Comparison of ENCODE assay signal across 8 cellular contexts in genomic region chr21:33924079-33924765, GRCh38. TPM values are rescaled to one million over a fixed set of nuclear protein-coding genes. Genes with fewer than 3 reads are reported as not detected.
A peak's percentile ranks its signal among the peaks of the same experiment; 100 is the strongest.
DNase-seq lines count a peak whose midpoint lies in the region; ATAC-seq and TF ChIP-seq lines count a peak whose summit lies in the region.

No MANE protein-coding gene starts in this region.

- H3F3A ChIP-seq in neural progenitor cell (ENCODE audit: low read depth) = no peaks in the 10 kb centered on the region

- H3K4me3 Mint-ChIP-seq in CD8-positive, alpha-beta T cell = peak overlapping the region; percentile 5
- peak overlapping the region; percentile 5 for H3K4me3 Mint-ChIP-seq in neural progenitor cell

- H3K27ac Mint-ChIP-seq in CD8-positive, alpha-beta T cell = peak overlapping the region; percentile 77
- peak overlapping the region; percentile 30 for H3K27ac Mint-ChIP-seq in neural progenitor cell

- H3K36me3 Mint-ChIP-seq in CD8-positive, alpha-beta T cell = peaks cover 2% of the 10 kb centered on the region
- no peaks in the 10 kb centered on the region for H3K36me3 Mint-ChIP-seq in neural progenitor cell

- BruUV-seq in Panc1 (replicated peaks; lab: Mats Ljungman, UMichigan) = no TSS peak

- H4K20me1 ChIP-seq in neural progenitor cell (ENCODE audit: low read depth) = no peaks in the 10 kb centered on the region

- H3K4me3 ChIP-seq in CD8-positive, alpha-beta T cell (ENCODE audit: low read depth, low read length) = no peak overlapping the region
- H3K4me3 ChIP-seq in Panc1 (ENCODE audit: low read depth in 2 of 2, low read length in 2 of 2) = peak overlapping the region in 1 of 2 experiments; percentile 23; a peak in 1 of 4 replicates
- no peak overlapping the region for H3K4me3 ChIP-seq in fibroblast of pulmonary artery (replicated peaks; ENCODE audit: low read depth, low read length)
- no peak overlapping the region for H3K4me3 ChIP-seq in neural progenitor cell

- TF ChIP-seq CTCF in CD8-positive, alpha-beta T cell (IDR thresholded peaks at IDR 0.05) = peak; percentile 79
- TF ChIP-seq CTCF in Panc1 (IDR thresholded peaks at IDR 0.05) = peak; percentile 84
- peak; percentile 88 for TF ChIP-seq CTCF in fibroblast of pulmonary artery (IDR thresholded peaks at IDR 0.05; ENCODE audit: low read length, missing control alignments)
- peak; percentile 92 for TF ChIP-seq CTCF in neural progenitor cell (IDR thresholded peaks at IDR 0.05)

- H3K79me2 ChIP-seq in neural progenitor cell (ENCODE audit: low read depth) = no peaks in the 10 kb centered on the region

- peak; percentile 78 to 97 (median 94) for DNase-seq in CD8-positive, alpha-beta T cell
- DNase-seq in Kasumi-1 (lab: John Stamatoyannopoulos, UW) (peak; percentile 77 to 89), Panc1 (ENCODE audit: low read depth, low spot score) (peak; percentile 51), fibroblast of pulmonary artery (ENCODE audit: low read depth) (peak; percentile 84), neural progenitor cell (ENCODE audit: low spot score) (peak; percentile 91), stromal cell of bone marrow (ENCODE audit: low read depth) (peak; percentile 61)
- peak; percentile 92 to 96 for DNase-seq in activated T-cell treated with anti-CD3 and anti-CD28 coated beads, Interleukin-2, amount 50 U/mL, for 48 hours

- no peak overlapping the region for H3K27ac ChIP-seq in CD8-positive, alpha-beta T cell (ENCODE audit: low read depth, low read length)
- peak overlapping the region; percentile 76 for H3K27ac ChIP-seq in Panc1 (ENCODE audit: low read length)
- no peak overlapping the region for H3K27ac ChIP-seq in neural progenitor cell

- CTCF ChIA-PET in CD8-positive, alpha-beta T cell (lab: Charles Lee) = interaction anchor here (0.6 to 4.3 kb wide), 95 partner anchors 8 to 1270 kb away, joined by 3 to 256 read pairs (median 6); partner anchors contain the start of genes ATP5PO, KCNE2, MRPS6 and SLC5A3
- CTCF ChIA-PET in Panc1 (lab: Charles Lee) = interaction anchor here (0.6 to 1.7 kb wide), 9 partner anchors 24 to 1012 kb away, joined by 3 to 5 read pairs (median 4); partner anchors contain the start of gene KCNE2

- in situ Hi-C loops in Panc1 (cut with HindIII; ENCODE audit: low pct_unique_long_range_greater_than_20kb, low sequenced_read_pairs) = no loop called here

- POLR2A ChIA-PET in CD8-positive, alpha-beta T cell (lab: Charles Lee) = interaction anchor here (0.7 to 2.6 kb wide), 13 partner anchors 8 to 424 kb away, joined by 3 to 38 read pairs (median 4); partner anchors contain the start of genes MRPS6 and SLC5A3
- POLR2A ChIA-PET in Panc1 (lab: Charles Lee) = interaction anchor here (0.6 to 0.7 kb wide), 2 partner anchors 139 to 162 kb away, joined by 4 to 5 read pairs; no protein-coding TSS in a partner anchor

- intact Hi-C loops in CD8-positive, alpha-beta T cell (cut with DNase I, micrococcal nuclease) = loop anchor here (1.0 to 5.0 kb wide), 11 partner anchors 23 to 708 kb away; partner anchors contain the start of genes MRPS6 (in 2 of the 2) and SLC5A3 (in 2 of the 2)
- intact Hi-C loops in Panc1 (cut with micrococcal nuclease; ENCODE audit: unreplicated experiment) = loop anchor here (1.0 to 10.0 kb wide), 2 partner anchors 61 to 424 kb away; no protein-coding TSS in a partner anchor

- peak; percentile 95 for ATAC-seq in CD8-positive, alpha-beta T cell
- ATAC-seq in GM21367 (IDR thresholded peaks at IDR 0.05; ENCODE audit: unreplicated experiment) = peak; percentile 71
- peak; percentile 96 for ATAC-seq in Panc1

- H3K9me3 Mint-ChIP-seq in CD8-positive, alpha-beta T cell = no peaks in the 10 kb centered on the region
- H3K9me3 Mint-ChIP-seq in neural progenitor cell = peaks cover 6% of the 10 kb centered on the region

- no peak overlapping the region for H3K9ac ChIP-seq in neural progenitor cell

- peak overlapping the region; percentile 69 for H2AFZ ChIP-seq in neural progenitor cell (replicated peaks)

- peaks cover 11% of the 10 kb centered on the region for H3K4me1 ChIP-seq in CD8-positive, alpha-beta T cell (ENCODE audit: insufficient read depth, low read length)
- H3K4me1 ChIP-seq in Panc1 (ENCODE audit: control insufficient read depth, insufficient read depth, low read length) = peaks cover 22% of the 10 kb centered on the region
- no peaks in the 10 kb centered on the region for H3K4me1 ChIP-seq in neural progenitor cell

- no peaks in the 10 kb centered on the region for H3K27me3 ChIP-seq in CD8-positive, alpha-beta T cell (ENCODE audit: insufficient read depth, low read length)
- H3K27me3 ChIP-seq in Panc1 (ENCODE audit: control insufficient read depth, insufficient read depth, low read length) (no peaks in the 10 kb centered on the region), neural progenitor cell (no peaks in the 10 kb centered on the region)

- no peaks in the 10 kb centered on the region for H3K9me3 ChIP-seq in CD8-positive, alpha-beta T cell (ENCODE audit: low read length)
- H3K9me3 ChIP-seq in Panc1 (ENCODE audit: control insufficient read depth, insufficient read depth, low read depth, low read length) (no peaks in the 10 kb centered on the region), neural progenitor cell (ENCODE audit: low read depth) (no peaks in the 10 kb centered on the region)

- H3K4me2 ChIP-seq in neural progenitor cell = no peak overlapping the region

- peaks cover 11% of the 10 kb centered on the region for H3K4me1 Mint-ChIP-seq in CD8-positive, alpha-beta T cell (ENCODE audit: low read depth)
- peaks cover 9% of the 10 kb centered on the region for H3K4me1 Mint-ChIP-seq in neural progenitor cell

- H3K27me3 Mint-ChIP-seq in CD8-positive, alpha-beta T cell (ENCODE audit: low read depth) = no peaks in the 10 kb centered on the region
- peaks cover 2% of the 10 kb centered on the region for H3K27me3 Mint-ChIP-seq in neural progenitor cell (ENCODE audit: insufficient read depth, low read depth)

- no peaks in the 10 kb centered on the region for H3K36me3 ChIP-seq in CD8-positive, alpha-beta T cell (ENCODE audit: insufficient read depth, low read length)
- H3K36me3 ChIP-seq in Panc1 (ENCODE audit: control insufficient read depth, insufficient read depth, low read length) = no peaks in the 10 kb centered on the region
- no peaks in the 10 kb centered on the region for H3K36me3 ChIP-seq in neural progenitor cell

RNA-seq across cellular contexts. Expression of gene ATP5PO, which starts 8.6 kb away (rescaled TPM):
- 100 to 1,000 TPM; 129 to 143 TPM for total RNA-seq in CD8-positive, alpha-beta T cell
- total RNA-seq in Panc1 (2021; ENCODE audit: unreplicated experiment) (190 TPM), neural progenitor cell (ENCODE audit: low replicate concordance) (271 and 309 TPM in 2 replicates)
- 219 TPM for polyA plus RNA-seq in Panc1 (2012; ENCODE audit: insufficient read length)
